In genomic region chr1:58788259-58788658, GRCh38 we compare ENCODE assay signal across 34 cellular contexts.
"Had no signal": no experiment of that assay in that cellular context is flagged by ENCODE, and none has a peak within 500 bp of the region (broad histone marks: within the 10 kb centered on the region; RNA-seq: fewer than 3 reads in every experiment).

No MANE protein-coding gene starts in this region.

- H3K9me3 ChIP-seq: body of pancreas, esophagus squamous epithelium, gastroesophageal sphincter had no signal

- FAIRE-seq: colon, endometrium, endothelial cell of umbilical vein had no signal

- H3K4me3 ChIP-seq: body of pancreas, esophagus squamous epithelium, gastroesophageal sphincter had no signal

- H3K27ac ChIP-seq: body of pancreas, esophagus squamous epithelium, gastroesophageal sphincter had no signal

- H3K27ac Mint-ChIP-seq: activated CD4-positive, alpha-beta memory T cell treated with anti-CD3 and anti-CD28 coated beads for 36 hours; activated CD4-positive, alpha-beta T cell treated with anti-CD3 and anti-CD28 coated beads for 36 hours; activated CD4-positive, alpha-beta T cell treated with anti-CD3 and anti-CD28 coated beads, Interleukin-2, amount 10 ng/mL, durations not matched to agents 24 days and 14 days; activated CD8-positive, alpha-beta memory T cell treated with anti-CD3 and anti-CD28 coated beads, Interleukin-2, amount 10 ng/mL, durations not matched to agents 7 days and 5 days; activated CD8-positive, alpha-beta T cell treated with anti-CD3 and anti-CD28 coated beads, Interleukin-2, amount 10 ng/mL, durations not matched to agents 7 days and 5 days; activated naive CD4-positive, alpha-beta T cell treated with anti-CD3 and anti-CD28 coated beads for 36 hours; activated naive CD4-positive, alpha-beta T cell treated with anti-CD3 and anti-CD28 coated beads, Interleukin-2, amount 50 U/mL, for 24 hours; activated T-helper 1 cell treated with anti-CD3 and anti-CD28 coated beads, Interleukin-12 subunit alpha, Interleukin-12 subunit beta, Interleukin-2, Interleukin-4 antibody, amounts not matched to agents 30 ng/mL and 10 ng/mL and 1 ng/mL, durations not matched to agents 14 hours and 24 hours and 36 hours; activated T-helper 2 cell treated with anti-CD3 and anti-CD28 coated beads, Interferon-gamma antibody, Interleukin-2, Interleukin-4, amounts not matched to agents 10 μg/mL and 5 μg/mL and 100 μg/mL, durations not matched to agents 14 hours and 24 hours and 36 hours; effector memory CD8-positive, alpha-beta T cell; T-helper 2 cell treated with Interferon-gamma antibody and Interleukin-4, amounts not matched to agents 5 μg/mL and 100 μg/mL, for 36 hours had no signal

- H3K27me3 ChIP-seq: body of pancreas, esophagus squamous epithelium, gastroesophageal sphincter had no signal

- ATAC-seq: activated CD4-positive, alpha-beta T cell treated with anti-CD3 and anti-CD28 coated beads for 36 hours; activated CD8-positive, alpha-beta memory T cell treated with anti-CD3 and anti-CD28 coated beads, Interleukin-2, amount 10 ng/mL, durations not matched to agents 7 days and 5 days; activated CD8-positive, alpha-beta T cell treated with anti-CD3 and anti-CD28 coated beads, Interleukin-2, amount 10 ng/mL, durations not matched to agents 7 days and 5 days; body of pancreas; effector memory CD8-positive, alpha-beta T cell; gastroesophageal sphincter; T-helper 17 cell had no signal

- H3K9me3 Mint-ChIP-seq: activated CD4-positive, alpha-beta T cell treated with anti-CD3 and anti-CD28 coated beads, Interleukin-2, amount 10 ng/mL, durations not matched to agents 24 days and 14 days had no signal

- H3K27me3 Mint-ChIP-seq: activated CD4-positive, alpha-beta T cell treated with anti-CD3 and anti-CD28 coated beads for 36 hours; activated CD8-positive, alpha-beta memory T cell treated with anti-CD3 and anti-CD28 coated beads, Interleukin-2, amount 10 ng/mL, durations not matched to agents 7 days and 5 days; activated naive CD4-positive, alpha-beta T cell treated with anti-CD3 and anti-CD28 coated beads, Interleukin-2, amount 50 U/mL, for 24 hours; effector memory CD8-positive, alpha-beta T cell; T-helper 17 cell had no signal

- DNase-seq: activated CD4-positive, alpha-beta memory T cell treated with anti-CD3 and anti-CD28 coated beads for 36 hours; activated CD4-positive, alpha-beta T cell treated with anti-CD3 and anti-CD28 coated beads for 36 hours; activated CD4-positive, alpha-beta T cell treated with anti-CD3 and anti-CD28 coated beads, Interleukin-2, amount 10 ng/mL, durations not matched to agents 24 days and 14 days; activated CD4-positive, CD25-positive, alpha-beta regulatory T cell; activated CD4-positive, CD25-positive, alpha-beta regulatory T cell treated with anti-CD3 and anti-CD28 coated beads, Interleukin-2, amount 50 U/mL, for 72 hours; activated CD8-positive, alpha-beta memory T cell treated with anti-CD3 and anti-CD28 coated beads, Interleukin-2, amount 10 ng/mL, durations not matched to agents 7 days and 5 days; activated CD8-positive, alpha-beta memory T cell treated with anti-CD3 and anti-CD28 coated beads, Interleukin-2, amount 50 U/mL, for 4 hours; activated CD8-positive, alpha-beta T cell treated with anti-CD3 and anti-CD28 coated beads, Interleukin-2, amount 10 ng/mL, durations not matched to agents 7 days and 5 days; activated effector memory CD4-positive, alpha-beta T cell treated with anti-CD3 and anti-CD28 coated beads, Interleukin-2, amount 50 U/mL, for 16 hours; activated naive CD4-positive, alpha-beta T cell treated with anti-CD3 and anti-CD28 coated beads for 36 hours; activated T-cell treated with anti-CD3 and anti-CD28 coated beads, Interleukin-2, amount 50 U/mL, for 1 hour; activated T-cell treated with anti-CD3 and anti-CD28 coated beads, Interleukin-2, amount 50 U/mL, for 48 hours; amniotic stem cell; anterior cingulate cortex; body of pancreas; caudate nucleus; cortex of kidney; dermis blood vessel endothelial cell; effector CD4-positive, alpha-beta T cell; effector memory CD8-positive, alpha-beta T cell; esophagus squamous epithelium; foreskin melanocyte; head of caudate nucleus; T-helper 1 cell; T-helper 17 cell; T1000 had no signal

- H3K36me3 ChIP-seq: gastroesophageal sphincter had no signal

- H3K4me3 Mint-ChIP-seq: activated CD4-positive, alpha-beta memory T cell treated with anti-CD3 and anti-CD28 coated beads for 36 hours; activated CD4-positive, alpha-beta T cell treated with anti-CD3 and anti-CD28 coated beads for 36 hours; activated CD4-positive, alpha-beta T cell treated with anti-CD3 and anti-CD28 coated beads, Interleukin-2, amount 10 ng/mL, durations not matched to agents 24 days and 14 days; activated CD8-positive, alpha-beta memory T cell treated with anti-CD3 and anti-CD28 coated beads, Interleukin-2, amount 10 ng/mL, durations not matched to agents 7 days and 5 days; activated CD8-positive, alpha-beta T cell treated with anti-CD3 and anti-CD28 coated beads, Interleukin-2, amount 10 ng/mL, durations not matched to agents 7 days and 5 days; activated naive CD4-positive, alpha-beta T cell treated with anti-CD3 and anti-CD28 coated beads for 36 hours; activated naive CD4-positive, alpha-beta T cell treated with anti-CD3 and anti-CD28 coated beads, Interleukin-2, amount 50 U/mL, for 24 hours; activated T-helper 1 cell treated with anti-CD3 and anti-CD28 coated beads, Interleukin-12 subunit alpha, Interleukin-12 subunit beta, Interleukin-2, Interleukin-4 antibody, amounts not matched to agents 30 ng/mL and 10 ng/mL and 1 ng/mL, durations not matched to agents 14 hours and 24 hours and 36 hours; effector memory CD8-positive, alpha-beta T cell; T-helper 17 cell; T-helper 2 cell treated with Interferon-gamma antibody and Interleukin-4, amounts not matched to agents 5 μg/mL and 100 μg/mL, for 36 hours had no signal
